ENCODE assay signal across 10 cellular contexts in the genomic region with DNA sequence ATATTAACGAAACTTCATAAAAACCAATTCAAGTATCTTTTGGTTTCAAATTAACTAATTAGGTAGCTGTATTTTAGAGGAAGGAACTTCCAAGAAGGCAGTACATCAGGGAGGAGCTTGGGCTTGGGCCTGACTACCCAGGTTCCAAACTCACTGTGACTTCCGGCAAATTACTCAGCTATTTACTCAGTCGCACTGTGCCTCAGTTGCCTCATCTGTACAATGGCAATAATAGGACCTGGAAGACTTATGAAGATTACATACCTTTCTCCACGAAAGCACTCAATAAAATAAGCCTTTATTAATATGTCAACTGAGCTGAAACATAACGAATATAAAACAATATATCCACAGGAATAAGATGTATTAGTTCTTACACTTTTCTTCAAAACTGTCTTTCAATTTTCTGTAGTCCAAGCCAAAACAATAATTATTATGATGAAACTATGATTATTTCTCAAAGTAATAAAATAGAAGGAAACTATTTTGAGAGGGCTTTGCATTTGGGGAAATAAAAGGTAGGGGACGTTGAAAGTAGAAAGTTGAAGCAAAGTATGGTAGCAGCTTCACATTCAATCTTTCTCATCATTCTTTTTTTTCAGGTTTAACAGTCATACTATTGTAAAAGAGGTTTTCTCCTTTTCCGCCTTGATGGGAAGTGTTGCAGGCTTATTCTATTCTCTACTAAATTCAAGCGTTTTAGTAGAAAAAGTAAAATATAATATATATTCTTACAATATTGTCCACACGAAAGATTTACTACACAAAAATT. TPM values are rescaled to one million over a fixed set of nuclear protein-coding genes. Genes with fewer than 3 reads are reported as not detected.
DNase-seq lines count a peak whose midpoint lies in the region; ATAC-seq and TF ChIP-seq lines count a peak whose summit lies in the region.
"Had no signal": no experiment of that assay in that cellular context is flagged by ENCODE, and none has a peak within 500 bp of the region (broad histone marks: within the 10 kb centered on the region; RNA-seq: fewer than 3 reads in every experiment).

No MANE protein-coding gene starts in this region.

- H3K27ac Mint-ChIP-seq in activated CD4-positive, alpha-beta T cell treated with anti-CD3 and anti-CD28 coated beads, Interleukin-2, amount 10 ng/mL, durations not matched to agents 24 days and 14 days: peak overlapping the region; percentile 84
- H3K27ac Mint-ChIP-seq in activated naive CD8-positive, alpha-beta T cell treated with anti-CD3 and anti-CD28 coated beads, Interleukin-2, amount 50 U/mL, for 24 hours: peak overlapping the region; percentile 65

- no peak for DNase-seq in activated CD4-positive, alpha-beta T cell treated with anti-CD3 and anti-CD28 coated beads, Interleukin-2, amount 10 ng/mL, durations not matched to agents 24 days and 14 days
- DNase-seq in activated CD4-positive, alpha-beta T cell treated with anti-CD3 and anti-CD28 coated beads for 4 hours: no peak
- no peak for DNase-seq in activated naive CD8-positive, alpha-beta T cell treated with anti-CD3 and anti-CD28 coated beads, Interleukin-2, amount 50 U/mL, for 24 hours
- DNase-seq in thoracic aorta (ENCODE audit: low spot score) (no peak), amniotic stem cell (lab: John Stamatoyannopoulos, UW) (no peak)
- DNase-seq in stimulated activated naive CD4-positive, alpha-beta T cell treated with Interleukin-2 at 50 U/mL for 16 hours (lab: John Stamatoyannopoulos, UW): no peak

- H3K9me3 ChIP-seq in thoracic aorta: no peaks in the 10 kb centered on the region

- peaks cover 11% of the 10 kb centered on the region for H3K27me3 Mint-ChIP-seq in activated CD4-positive, alpha-beta T cell treated with anti-CD3 and anti-CD28 coated beads, Interleukin-2, amount 10 ng/mL, durations not matched to agents 24 days and 14 days
- peaks cover 10% of the 10 kb centered on the region for H3K27me3 Mint-ChIP-seq in activated naive CD8-positive, alpha-beta T cell treated with anti-CD3 and anti-CD28 coated beads, Interleukin-2, amount 50 U/mL, for 24 hours

- H3K27ac ChIP-seq in layer of hippocampus (ENCODE audit: low read depth, low read length): peak overlapping the region; percentile 91
- peak overlapping the region; percentile 78 to 89 for H3K27ac ChIP-seq in thoracic aorta

- H3K9me3 Mint-ChIP-seq in activated CD4-positive, alpha-beta T cell treated with anti-CD3 and anti-CD28 coated beads, Interleukin-2, amount 10 ng/mL, durations not matched to agents 24 days and 14 days: no peaks in the 10 kb centered on the region
- no peaks in the 10 kb centered on the region for H3K9me3 Mint-ChIP-seq in activated naive CD8-positive, alpha-beta T cell treated with anti-CD3 and anti-CD28 coated beads, Interleukin-2, amount 50 U/mL, for 24 hours

- intact Hi-C loops in activated CD4-positive, alpha-beta T cell treated with anti-CD3 and anti-CD28 coated beads, Interleukin-2, amount 10 ng/mL, durations not matched to agents 24 days and 14 days (cut with micrococcal nuclease): loop anchor here (2.0 kb wide), 1 partner anchor 208 kb away; no protein-coding TSS in a partner anchor

- H3K4me1 ChIP-seq in thoracic aorta (ENCODE audit: control insufficient read depth in 1 of 2, low read depth in 2 of 2): peaks cover 3 to 10% of the 10 kb centered on the region in 2 donors

- H3K4me3 Mint-ChIP-seq in activated CD4-positive, alpha-beta T cell treated with anti-CD3 and anti-CD28 coated beads, Interleukin-2, amount 10 ng/mL, durations not matched to agents 24 days and 14 days: peak overlapping the region; percentile 84
- H3K4me3 Mint-ChIP-seq in activated naive CD8-positive, alpha-beta T cell treated with anti-CD3 and anti-CD28 coated beads, Interleukin-2, amount 50 U/mL, for 24 hours: peak overlapping the region; percentile 83

- peak overlapping the region; percentile 96 for H3K4me3 ChIP-seq in thoracic aorta

- H3K4me1 Mint-ChIP-seq in activated CD4-positive, alpha-beta T cell treated with anti-CD3 and anti-CD28 coated beads, Interleukin-2, amount 10 ng/mL, durations not matched to agents 24 days and 14 days: peaks cover 21% of the 10 kb centered on the region
- H3K4me1 Mint-ChIP-seq in activated naive CD8-positive, alpha-beta T cell treated with anti-CD3 and anti-CD28 coated beads, Interleukin-2, amount 50 U/mL, for 24 hours: peaks cover 23% of the 10 kb centered on the region

- no peaks in the 10 kb centered on the region for H3K36me3 ChIP-seq in thoracic aorta

- peaks cover 2% of the 10 kb centered on the region for H3K36me3 Mint-ChIP-seq in activated CD4-positive, alpha-beta T cell treated with anti-CD3 and anti-CD28 coated beads, Interleukin-2, amount 10 ng/mL, durations not matched to agents 24 days and 14 days (ENCODE audit: low read depth)
- H3K36me3 Mint-ChIP-seq in activated naive CD8-positive, alpha-beta T cell treated with anti-CD3 and anti-CD28 coated beads, Interleukin-2, amount 50 U/mL, for 24 hours (ENCODE audit: low read depth): peaks cover 4% of the 10 kb centered on the region

- no peak for ATAC-seq in activated naive CD8-positive, alpha-beta T cell treated with anti-CD3 and anti-CD28 coated beads, Interleukin-2, amount 50 U/mL, for 24 hours
- ATAC-seq in thoracic aorta (ENCODE audit: insufficient number of reproducible peaks, low FRiP score, low read depth) (no peak), HG02973 (IDR thresholded peaks at IDR 0.05; ENCODE audit: unreplicated experiment) (no peak)

- no peak for TF ChIP-seq CTCF in thoracic aorta (IDR thresholded peaks at IDR 0.05)

- H3K27me3 ChIP-seq in layer of hippocampus (ENCODE audit: control insufficient read depth, insufficient read depth, low read length): no peaks in the 10 kb centered on the region
- no peaks in the 10 kb centered on the region for H3K27me3 ChIP-seq in thoracic aorta (replicated peaks; ENCODE audit: insufficient read depth)

RNA-seq across cellular contexts. Expression of a gene that starts 10.5 kb away (rescaled TPM):
- not detected in 2 replicates for total RNA-seq in activated CD4-positive, alpha-beta T cell treated with anti-CD3 and anti-CD28 coated beads, Interleukin-2, amount 10 ng/mL, durations not matched to agents 24 days and 14 days
- total RNA-seq in thoracic aorta: not detected
- total RNA-seq: Daoy, NCI-H460 had no signal
